21 cellular contexts compared by ENCODE assay signal in the genomic region with DNA sequence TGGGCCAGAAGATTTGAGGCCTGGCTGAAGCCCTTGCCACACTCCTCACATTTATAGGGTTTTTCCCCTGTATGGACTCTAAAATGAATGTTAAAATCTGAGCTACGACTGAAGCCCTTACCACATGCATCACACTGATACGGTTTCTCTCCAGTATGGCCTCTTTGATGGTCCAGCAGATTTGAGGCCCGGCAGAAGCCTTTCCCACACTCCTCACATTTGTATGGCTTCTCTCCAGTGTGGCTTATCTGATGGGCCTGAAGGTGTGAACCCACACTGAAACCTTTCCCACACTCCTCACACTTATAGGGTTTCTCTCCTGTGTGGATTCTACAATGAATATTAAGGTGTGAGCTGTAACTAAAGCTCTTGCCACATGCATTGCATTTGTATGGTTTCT.
"Had no signal": no experiment of that assay in that cellular context is flagged by ENCODE, and none has a peak within 500 bp of the region (broad histone marks: within the 10 kb centered on the region; RNA-seq: fewer than 3 reads in every experiment).

No MANE protein-coding gene starts in this region.

- H3K27ac ChIP-seq: esophagus muscularis mucosa, gastrocnemius medialis, tibial nerve had no signal

- H3K4me3 ChIP-seq: esophagus muscularis mucosa, tibial nerve had no signal

- H3K27me3 ChIP-seq: esophagus muscularis mucosa, gastrocnemius medialis, tibial nerve had no signal

- H3K27me3 Mint-ChIP-seq: activated naive CD8-positive, alpha-beta T cell treated with anti-CD3 and anti-CD28 coated beads for 36 hours; dendritic cell treated with granulocyte-macrophage colony-stimulating factor and Interleukin-4, amounts not matched to agents 40 ng/mL and 50 ng/mL, for 4 days; naive thymus-derived CD4-positive, alpha-beta T cell; stimulated activated naive CD8-positive, alpha-beta T cell treated with anti-CD3 and anti-CD28 coated beads, Interleukin-15, Interleukin-2, amounts not matched to agents 100 ng/mL and 50 ng/mL, for 24 hours; T-helper 17 cell had no signal

- H3K4me3 Mint-ChIP-seq: activated naive CD8-positive, alpha-beta T cell treated with anti-CD3 and anti-CD28 coated beads for 36 hours; dendritic cell treated with granulocyte-macrophage colony-stimulating factor and Interleukin-4, amounts not matched to agents 40 ng/mL and 50 ng/mL, for 4 days; naive thymus-derived CD4-positive, alpha-beta T cell; neural crest cell; stimulated activated naive CD8-positive, alpha-beta T cell treated with anti-CD3 and anti-CD28 coated beads, Interleukin-15, Interleukin-2, amounts not matched to agents 100 ng/mL and 50 ng/mL, for 24 hours; T-helper 17 cell had no signal

- H3K27ac Mint-ChIP-seq: activated naive CD8-positive, alpha-beta T cell treated with anti-CD3 and anti-CD28 coated beads for 36 hours; dendritic cell treated with granulocyte-macrophage colony-stimulating factor and Interleukin-4, amounts not matched to agents 40 ng/mL and 50 ng/mL, for 4 days; naive thymus-derived CD4-positive, alpha-beta T cell; stimulated activated naive CD8-positive, alpha-beta T cell treated with anti-CD3 and anti-CD28 coated beads, Interleukin-15, Interleukin-2, amounts not matched to agents 100 ng/mL and 50 ng/mL, for 24 hours; T-helper 17 cell had no signal

- H3K4me1 Mint-ChIP-seq: activated naive CD8-positive, alpha-beta T cell treated with anti-CD3 and anti-CD28 coated beads for 36 hours; naive thymus-derived CD4-positive, alpha-beta T cell; neural crest cell; T-helper 17 cell had no signal

- H3K4me1 ChIP-seq: esophagus muscularis mucosa, gastrocnemius medialis, tibial nerve had no signal

- DNase-seq: activated CD4-positive, alpha-beta T cell treated with anti-CD3 and anti-CD28 coated beads for 4 hours; activated CD4-positive, alpha-beta T cell treated with anti-CD3 and anti-CD28 coated beads, Interleukin-2, amount 50 U/mL, for 48 hours; activated CD4-positive, CD25-positive, alpha-beta regulatory T cell; activated naive CD4-positive, alpha-beta T cell treated with Interleukin-2 at 50 U/mL for 16 hours; activated naive CD8-positive, alpha-beta T cell treated with anti-CD3 and anti-CD28 coated beads for 36 hours; activated T-cell treated with anti-CD3 and anti-CD28 coated beads, Interleukin-2, amount 50 U/mL, for 48 hours; amniotic stem cell; effector CD8-positive, alpha-beta T cell; gastrocnemius medialis; hippocampal formation; left cardiac atrium; naive thymus-derived CD4-positive, alpha-beta T cell; posterior cingulate gyrus; retina; stimulated activated CD4-positive, alpha-beta T cell treated with anti-CD3 and anti-CD28 coated beads, Interleukin-4, amount 100 ng/mL, for 4 hours; T-helper 17 cell had no signal
